Comparison of ENCODE assay signal across 24 cellular contexts in genomic region chr9:30714389-30714788, GRCh38.
"Had no signal": no experiment of that assay in that cellular context is flagged by ENCODE, and none has a peak within 500 bp of the region (broad histone marks: within the 10 kb centered on the region; RNA-seq: fewer than 3 reads in every experiment).

No MANE protein-coding gene starts in this region.

- H3K4me1 ChIP-seq: stomach, suprapubic skin, testis, thyroid gland, tibial artery, tibial nerve, transverse colon, upper lobe of left lung, upper lobe of right lung, uterus, vagina had no signal

- DNase-seq: stimulated activated CD4-positive, alpha-beta T cell treated with anti-CD3 and anti-CD28 coated beads, Interleukin-2, amount 100 ng/mL, for 48 hours; stimulated activated CD4-positive, alpha-beta T cell treated with anti-CD3 and anti-CD28 coated beads, Interleukin-4, amount 100 ng/mL, for 1 hour; stimulated activated CD4-positive, alpha-beta T cell treated with anti-CD3 and anti-CD28 coated beads, Interleukin-4, amount 100 ng/mL, for 24 hours; stimulated activated CD4-positive, alpha-beta T cell treated with anti-CD3 and anti-CD28 coated beads, Interleukin-4, amount 100 ng/mL, for 4 hours; stimulated activated CD8-positive, alpha-beta memory T cell treated with anti-CD3 and anti-CD28 coated beads, Interleukin-4, amount 100 ng/mL, for 48 hours; stimulated activated naive B cell treated with anti-CD40 and anti-IgM and Interleukin-4, amounts not matched to agents 10 μg/mL and 1 μg/mL and 100 μg/mL, for 72 hours; stimulated activated naive CD4-positive, alpha-beta T cell; stimulated activated naive CD4-positive, alpha-beta T cell treated with Interleukin-2 at 50 U/mL for 16 hours; stimulated activated naive CD8-positive, alpha-beta T cell treated with anti-CD3 and anti-CD28 coated beads, Interleukin-15, amount 100 ng/mL, for 72 hours; stimulated activated naive CD8-positive, alpha-beta T cell treated with anti-CD3 and anti-CD28 coated beads, Interleukin-15, Interleukin-2, amounts not matched to agents 100 U/mL and 50 U/mL, for 24 hours; stomach; substantia nigra; testis; thyroid gland; tibial artery; transverse colon; trophoblast cell; upper lobe of left lung; upper lobe of right lung; uterus had no signal

- H3K36me3 ChIP-seq: stomach, suprapubic skin, thoracic aorta, thyroid gland, tibial artery, tibial nerve, transverse colon, upper lobe of left lung, upper lobe of right lung, uterus, vagina had no signal

- H3K27me3 ChIP-seq: stomach, suprapubic skin, testis, thyroid gland, tibial artery, tibial nerve, transverse colon, upper lobe of left lung, upper lobe of right lung, uterus, vagina had no signal

- H3K27ac ChIP-seq: stomach, suprapubic skin, testis, thoracic aorta, thyroid gland, tibial artery, tibial nerve, transverse colon, upper lobe of left lung, upper lobe of right lung, uterus, vagina had no signal

- H3K9me3 ChIP-seq: stomach, suprapubic skin, testis, thoracic aorta, thyroid gland, tibial artery, tibial nerve, transverse colon, upper lobe of left lung, upper lobe of right lung, uterus, vagina had no signal

- ATAC-seq: stimulated activated naive CD8-positive, alpha-beta T cell treated with anti-CD3 and anti-CD28 coated beads, Interleukin-15, Interleukin-2, amounts not matched to agents 100 U/mL and 50 U/mL, for 24 hours had no signal

- H3K4me3 ChIP-seq: stomach, suprapubic skin, testis, thoracic aorta, thyroid gland, tibial artery, tibial nerve, transverse colon, upper lobe of left lung, upper lobe of right lung, uterus, vagina had no signal
